ENCODE assay signal across 10 cellular contexts in the genomic region with DNA sequence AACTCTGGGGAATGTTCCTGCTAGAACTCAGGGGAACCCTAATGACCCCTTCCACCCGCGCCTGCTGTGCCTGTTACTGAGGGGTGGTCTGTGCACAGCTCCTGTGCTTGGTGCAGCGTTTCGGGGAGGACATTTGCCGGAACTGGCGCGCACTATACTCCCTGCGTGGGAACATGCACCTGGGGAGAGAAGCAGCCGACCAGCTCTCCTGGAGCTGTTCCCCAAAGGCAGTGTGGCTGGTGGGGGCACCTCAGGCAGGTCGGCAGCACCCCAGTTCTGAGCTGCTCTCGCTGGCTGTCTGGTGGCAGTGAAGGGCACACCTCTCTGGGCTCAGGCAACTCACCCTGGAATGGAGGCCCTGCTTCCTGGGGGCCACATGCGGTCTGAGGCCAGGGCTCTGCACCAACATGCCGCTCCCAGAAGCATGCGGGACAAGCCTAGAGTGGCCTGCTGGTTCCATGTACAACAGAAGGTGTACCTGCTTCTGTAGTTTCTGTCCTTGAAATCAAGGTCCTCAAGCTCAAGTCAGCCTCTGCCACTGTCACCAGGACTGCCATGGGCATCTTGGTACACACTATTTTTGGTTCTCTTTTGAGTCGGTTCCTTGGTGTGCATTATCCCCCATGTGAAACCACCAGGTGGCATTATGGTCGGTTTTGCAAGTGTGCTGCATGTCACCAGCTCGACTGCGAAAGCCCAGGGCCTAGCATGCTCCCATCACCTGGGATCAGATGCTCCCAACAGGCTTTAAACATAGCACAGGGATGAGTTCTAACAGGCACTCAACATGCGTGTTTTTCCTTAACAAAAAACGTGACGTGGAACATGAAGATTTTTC. TPM values are rescaled to one million over a fixed set of nuclear protein-coding genes. Genes with fewer than 3 reads are reported as not detected.
DNase-seq lines count a peak whose midpoint lies in the region; ATAC-seq, FAIRE-seq and TF ChIP-seq lines count a peak whose summit lies in the region.
"Had no signal": no experiment of that assay in that cellular context is flagged by ENCODE, and none has a peak within 500 bp of the region (broad histone marks: within the 10 kb centered on the region; RNA-seq: fewer than 3 reads in every experiment).

No MANE protein-coding gene starts in this region.

- no peaks in the 10 kb centered on the region for H3K27me3 Mint-ChIP-seq in activated T-cell treated with anti-CD3 and anti-CD28 coated beads, Interleukin-2, amount 50 U/mL, for 24 hours
- H3K27me3 Mint-ChIP-seq in T-cell = no peaks in the 10 kb centered on the region

- no peaks in the 10 kb centered on the region for H3K9me3 Mint-ChIP-seq in activated T-cell treated with anti-CD3 and anti-CD28 coated beads, Interleukin-2, amount 50 U/mL, for 24 hours
- H3K9me3 Mint-ChIP-seq in T-cell = no peaks in the 10 kb centered on the region

- no peaks in the 10 kb centered on the region for H3K79me2 ChIP-seq in HepG2 (ENCODE audit: insufficient read depth, low read length)

- no peaks in the 10 kb centered on the region for H4K20me1 ChIP-seq in HepG2 (ENCODE audit: insufficient read depth, low read length)

- no peak overlapping the region for H3K27ac ChIP-seq in HepG2 (ENCODE audit: extremely low read length, insufficient read depth, low read length)

- H3K4me1 Mint-ChIP-seq in activated T-cell treated with anti-CD3 and anti-CD28 coated beads, Interleukin-2, amount 50 U/mL, for 24 hours (ENCODE audit: low read depth) = peaks cover 7% of the 10 kb centered on the region
- H3K4me1 Mint-ChIP-seq in T-cell = no peaks in the 10 kb centered on the region

- TF ChIP-seq EP300 in HepG2 (IDR thresholded peaks at IDR 0.05; ENCODE audit: low read depth in 2 of 2, low read length in 2 of 2) = no peak
- TF ChIP-seq EP300 in HepG2 (CRISPR knock-in tag; IDR thresholded peaks at IDR 0.05; ENCODE audit: borderline replicate concordance) = no peak

- no peaks in the 10 kb centered on the region for H3K9me3 ChIP-seq in HepG2 (ENCODE audit: low read length)
- H3K9me3 ChIP-seq: HAP-1 had no signal

- H3K4me3 ChIP-seq in H7 (ENCODE audit: insufficient read depth, low read depth, low read length) (no peak overlapping the region), HepG2 (replicated peaks in 1 of 3; ENCODE audit: insufficient read depth in 1 of 3, low read depth in 2 of 3, low read length in 3 of 3) (no peak overlapping the region)
- H3K4me3 ChIP-seq: HAP-1 had no signal

- H3K27ac Mint-ChIP-seq in activated T-cell treated with anti-CD3 and anti-CD28 coated beads, Interleukin-2, amount 50 U/mL, for 24 hours = peak overlapping the region; percentile 44
- no peak overlapping the region for H3K27ac Mint-ChIP-seq in T-cell

- 95% methylated on average over 13 of the region's 21 CpGs for WGBS in HepG2 (ENCODE audit: low lambda C conversion rate)

- no peak overlapping the region for H3K9ac ChIP-seq in HepG2 (ENCODE audit: insufficient read depth, low read depth, low read length)

- in situ Hi-C loops in HepG2 (cut with HindIII; ENCODE audit: extremely low pct_ligation_motif_present, low pct_unique_long_range_greater_than_20kb) = no loop called here

- peak; percentile 43 for TF ChIP-seq CTCF in HepG2 (CRISPR knock-in tag; IDR thresholded peaks at IDR 0.05)

- POLR2A ChIA-PET in HepG2 (lab: Yijun Ruan, JAX) (interaction anchor here (1.7 kb wide), 1 partner anchor 14 kb away, joined by 4 read pairs; no protein-coding TSS in a partner anchor), T-cell (lab: Charles Lee) (no interaction called here)

- CTCF ChIA-PET in HepG2 (lab: Yijun Ruan, JAX; ENCODE audit: low intra/inter-chr PET ratio, low total read pairs) (no interaction called here), T-cell (lab: Charles Lee) (no interaction called here)

- H3K36me3 ChIP-seq in H7 (replicated peaks; ENCODE audit: control insufficient read depth, insufficient read depth, low read length) = peaks cover 26% of the 10 kb centered on the region
- peaks cover 22 to 42% of the 10 kb centered on the region in 2 experiments; a peak in 4 of 5 replicates for H3K36me3 ChIP-seq in HepG2 (replicated peaks in 1 of 2; ENCODE audit: control insufficient read depth in 1 of 2, insufficient read depth in 2 of 2, low read length in 2 of 2)

- H2AFZ ChIP-seq in HepG2 (ENCODE audit: low read length) = no peak overlapping the region

- BruUV-seq in HepG2 (replicated peaks; lab: Mats Ljungman, UMichigan) = no TSS peak

- peak; percentile 1 for DNase-seq in CD1c-positive myeloid dendritic cell (ENCODE audit: extremely low spot score)
- peak; percentile 59 for DNase-seq in H7
- peak; percentile 41 for DNase-seq in activated T-cell treated with anti-CD3 and anti-CD28 coated beads, Interleukin-2, amount 50 U/mL, for 24 hours
- DNase-seq in HepG2 (ENCODE audit: low spot score) = no peak
- DNase-seq in T-cell = no peak
- no peak for DNase-seq in NCI-H1105 treated with DMSO at 0.1 percent for 48 hours (lab: John Stamatoyannopoulos, UW)
- DNase-seq in activated CD8-positive, alpha-beta memory T cell treated with anti-CD3 and anti-CD28 coated beads, Interleukin-2, amount 50 U/mL, for 48 hours = no peak
- DNase-seq: stimulated activated naive CD4-positive, alpha-beta T cell treated with Interleukin-2 at 50 U/mL for 16 hours had no signal

- ATAC-seq in HepG2 (0 out of 3 replicates have a peak, but pooled peaks have one; percentile 10), HG02970 (IDR thresholded peaks at IDR 0.05; ENCODE audit: low FRiP score, unreplicated experiment) (no peak), T-cell (replicated peaks in 1 of 4) (no peak)

- no peaks in the 10 kb centered on the region for H3K4me1 ChIP-seq in HepG2 (ENCODE audit: insufficient read depth, low read length)

- TF ChIP-seq RAD21 in HepG2 (CRISPR knock-in tag; IDR thresholded peaks at IDR 0.05) = no peak

- TF ChIP-seq POLR2A in HepG2 (IDR thresholded peaks at IDR 0.05; ENCODE audit: insufficient read depth in 1 of 2, low read depth in 2 of 2, low read length in 2 of 2) = no peak

- H3K4me3 Mint-ChIP-seq in activated T-cell treated with anti-CD3 and anti-CD28 coated beads, Interleukin-2, amount 50 U/mL, for 24 hours = no peak overlapping the region
- no peak overlapping the region for H3K4me3 Mint-ChIP-seq in T-cell

- no peaks in the 10 kb centered on the region for H3K27me3 ChIP-seq in H7 (ENCODE audit: control insufficient read depth, insufficient read depth, low read length)
- no peaks in the 10 kb centered on the region for H3K27me3 ChIP-seq in HepG2 (ENCODE audit: control insufficient read depth in 1 of 2, insufficient read depth in 2 of 2, low read length in 2 of 2)

- intact Hi-C loops in HepG2 (cut with micrococcal nuclease; ENCODE audit: unreplicated experiment) = loop anchor here (5.0 kb wide), 1 partner anchor 1276 kb away; no protein-coding TSS in a partner anchor

- no peak overlapping the region for H3K4me2 ChIP-seq in HepG2 (ENCODE audit: low read depth, low read length)

- H3K36me3 Mint-ChIP-seq in activated T-cell treated with anti-CD3 and anti-CD28 coated beads, Interleukin-2, amount 50 U/mL, for 24 hours (ENCODE audit: low read depth) = peaks cover 87% of the 10 kb centered on the region
- peaks cover 25% of the 10 kb centered on the region for H3K36me3 Mint-ChIP-seq in T-cell

- no peak for FAIRE-seq in HepG2 (lab: Jason Lieb, UNC)

RNA-seq across cellular contexts. Expression of a gene that starts 7.8 kb away (rescaled TPM):
- 34.7 and 56.2 TPM in 2 replicates for total RNA-seq in H7 (2014; rRNA removed; shearing (Covaris generic))
- total RNA-seq in HepG2 (2016; rRNA removed; fragmentation: Illumina TruSeq; extraction: Trizol) (11.3 and 15.5 TPM in 2 replicates), T-cell (100 to 1,000 TPM in 3 of 5 donors, 10 to 100 TPM in 2; 54.1 to 119 (median 112) TPM)
- 5.8 and 6.9 TPM in 2 replicates for total RNA-seq in HepG2 (2016; cell fraction: cytosol; rRNA removed; fragmentation: Illumina TruSeq; extraction: Trizol; ENCODE audit: low read depth)
- total RNA-seq in HepG2 (2016; cell fraction: insoluble cytoplasmic fraction; rRNA removed; fragmentation: Illumina TruSeq; extraction: Trizol) = 9.7 and 18.4 TPM in 2 replicates
- total RNA-seq in HepG2 (2016; cell fraction: membrane; rRNA removed; fragmentation: Illumina TruSeq; extraction: Trizol) = 4.5 and 5.1 TPM in 2 replicates
- total RNA-seq in HepG2 (2016; cell fraction: nucleus; rRNA removed; fragmentation: Illumina TruSeq; extraction: Trizol) = 22.2 and 24.1 TPM in 2 replicates
- polyA plus RNA-seq in HepG2 (2011; rRNA removed) = 32.6 and 34.1 TPM in 2 replicates
- 7.9 and 9.8 TPM in 2 replicates for polyA plus RNA-seq in HepG2 (2011; cell fraction: cytosol; rRNA removed)
- polyA plus RNA-seq in HepG2 (2011; cell fraction: nucleus; rRNA removed) = 162 and 171 TPM in 2 replicates
- polyA plus RNA-seq in HepG2 (2012) = 19.0 and 22.7 TPM in 2 replicates
- polyA plus RNA-seq in HepG2 (2016; cell fraction: cytosol; fragmentation: Illumina TruSeq; extraction: Trizol; ENCODE audit: low read depth) = 1.4 and 1.7 TPM in 2 replicates
- polyA plus RNA-seq in HepG2 (2016; cell fraction: insoluble cytoplasmic fraction; fragmentation: Illumina TruSeq; extraction: Trizol; ENCODE audit: low read depth) = 8.1 and 8.4 TPM in 2 replicates
- 2.1 and 3.0 TPM in 2 replicates for polyA plus RNA-seq in HepG2 (2016; cell fraction: membrane; fragmentation: Illumina TruSeq; extraction: Trizol; ENCODE audit: low read depth)
- polyA plus RNA-seq in HepG2 (2016; cell fraction: nucleus; fragmentation: Illumina TruSeq; extraction: Trizol; ENCODE audit: insufficient read depth, low read depth) = 78.5 and 90.7 TPM in 2 replicates
- polyA minus RNA-seq in HepG2 (2011; rRNA and poly(A)+ RNA removed; ENCODE audit: low replicate concordance) = 16.4 and 18.6 TPM in 2 replicates
- 2.5 and 4.4 TPM in 2 replicates for polyA minus RNA-seq in HepG2 (2011; cell fraction: cytosol; rRNA and poly(A)+ RNA removed)
- 31.4 and 38.0 TPM in 2 replicates for polyA minus RNA-seq in HepG2 (2011; cell fraction: nucleus; rRNA and poly(A)+ RNA removed)

RNA-seq across cellular contexts. Expression of a gene that starts 41.2 kb away (rescaled TPM):
- 48.1 and 61.2 TPM in 2 replicates for total RNA-seq in H7 (2014; rRNA removed; shearing (Covaris generic))
- 26.8 and 35.0 TPM in 2 replicates for total RNA-seq in HepG2 (2016; rRNA removed; fragmentation: Illumina TruSeq; extraction: Trizol)
- total RNA-seq in HepG2 (2016; cell fraction: cytosol; rRNA removed; fragmentation: Illumina TruSeq; extraction: Trizol; ENCODE audit: low read depth) = 16.3 and 18.1 TPM in 2 replicates
- total RNA-seq in HepG2 (2016; cell fraction: insoluble cytoplasmic fraction; rRNA removed; fragmentation: Illumina TruSeq; extraction: Trizol) = 22.4 and 35.5 TPM in 2 replicates
- 27.6 and 33.0 TPM in 2 replicates for total RNA-seq in HepG2 (2016; cell fraction: membrane; rRNA removed; fragmentation: Illumina TruSeq; extraction: Trizol)
- total RNA-seq in HepG2 (2016; cell fraction: nucleus; rRNA removed; fragmentation: Illumina TruSeq; extraction: Trizol) = 34.2 and 36.7 TPM in 2 replicates
- 50.0 and 59.5 TPM in 2 replicates for polyA plus RNA-seq in HepG2 (2011; rRNA removed)
- 37.5 and 49.4 TPM in 2 replicates for polyA plus RNA-seq in HepG2 (2011; cell fraction: cytosol; rRNA removed)
- polyA plus RNA-seq in HepG2 (2011; cell fraction: nucleus; rRNA removed) = 238 and 301 TPM in 2 replicates
- polyA plus RNA-seq in HepG2 (2012) = 31.9 and 43.3 TPM in 2 replicates
- polyA plus RNA-seq in HepG2 (2016; cell fraction: cytosol; fragmentation: Illumina TruSeq; extraction: Trizol; ENCODE audit: low read depth) = 12.6 and 12.7 TPM in 2 replicates
- 23.9 and 30.1 TPM in 2 replicates for polyA plus RNA-seq in HepG2 (2016; cell fraction: insoluble cytoplasmic fraction; fragmentation: Illumina TruSeq; extraction: Trizol; ENCODE audit: low read depth)
- 21.4 and 23.2 TPM in 2 replicates for polyA plus RNA-seq in HepG2 (2016; cell fraction: membrane; fragmentation: Illumina TruSeq; extraction: Trizol; ENCODE audit: low read depth)
- 77.4 and 83.8 TPM in 2 replicates for polyA plus RNA-seq in HepG2 (2016; cell fraction: nucleus; fragmentation: Illumina TruSeq; extraction: Trizol; ENCODE audit: insufficient read depth, low read depth)
- 111 and 116 TPM in 2 replicates for polyA minus RNA-seq in HepG2 (2011; rRNA and poly(A)+ RNA removed; ENCODE audit: low replicate concordance)
- polyA minus RNA-seq in HepG2 (2011; cell fraction: cytosol; rRNA and poly(A)+ RNA removed) = 34.3 and 37.3 TPM in 2 replicates
- 73.2 and 88.6 TPM in 2 replicates for polyA minus RNA-seq in HepG2 (2011; cell fraction: nucleus; rRNA and poly(A)+ RNA removed)
- total RNA-seq in T-cell = 100 to 1,000 TPM in 2 of 5 donors, 10 to 100 TPM in 3; 65.9 to 125 (median 96.2) TPM

RNA-seq across cellular contexts. Expression of a gene that starts 45.8 kb away (rescaled TPM):
- total RNA-seq in H7 (2014; rRNA removed; shearing (Covaris generic)) = 161 and 184 TPM in 2 replicates
- total RNA-seq in HepG2 (2016; rRNA removed; fragmentation: Illumina TruSeq; extraction: Trizol) = 160 and 161 TPM in 2 replicates
- total RNA-seq in HepG2 (2016; cell fraction: cytosol; rRNA removed; fragmentation: Illumina TruSeq; extraction: Trizol; ENCODE audit: low read depth) = 45.2 and 49.8 TPM in 2 replicates
- 158 and 162 TPM in 2 replicates for total RNA-seq in HepG2 (2016; cell fraction: insoluble cytoplasmic fraction; rRNA removed; fragmentation: Illumina TruSeq; extraction: Trizol)
- total RNA-seq in HepG2 (2016; cell fraction: membrane; rRNA removed; fragmentation: Illumina TruSeq; extraction: Trizol) = 63.1 and 66.1 TPM in 2 replicates
- total RNA-seq in HepG2 (2016; cell fraction: nucleus; rRNA removed; fragmentation: Illumina TruSeq; extraction: Trizol) = 98.3 and 116 TPM in 2 replicates
- polyA plus RNA-seq in HepG2 (2011; rRNA removed) = 90.9 and 126 TPM in 2 replicates
- polyA plus RNA-seq in HepG2 (2011; cell fraction: cytosol; rRNA removed) = 81.2 and 85.2 TPM in 2 replicates
- polyA plus RNA-seq in HepG2 (2011; cell fraction: nucleus; rRNA removed) = 240 and 268 TPM in 2 replicates
- 80.8 and 157 TPM in 2 replicates for polyA plus RNA-seq in HepG2 (2012)
- 43.0 and 45.0 TPM in 2 replicates for polyA plus RNA-seq in HepG2 (2016; cell fraction: cytosol; fragmentation: Illumina TruSeq; extraction: Trizol; ENCODE audit: low read depth)
- polyA plus RNA-seq in HepG2 (2016; cell fraction: insoluble cytoplasmic fraction; fragmentation: Illumina TruSeq; extraction: Trizol; ENCODE audit: low read depth) = 179 and 191 TPM in 2 replicates
- 48.5 and 49.4 TPM in 2 replicates for polyA plus RNA-seq in HepG2 (2016; cell fraction: membrane; fragmentation: Illumina TruSeq; extraction: Trizol; ENCODE audit: low read depth)
- 190 and 194 TPM in 2 replicates for polyA plus RNA-seq in HepG2 (2016; cell fraction: nucleus; fragmentation: Illumina TruSeq; extraction: Trizol; ENCODE audit: insufficient read depth, low read depth)
- polyA minus RNA-seq in HepG2 (2011; rRNA and poly(A)+ RNA removed; ENCODE audit: low replicate concordance) = 245 and 268 TPM in 2 replicates
- 106 and 114 TPM in 2 replicates for polyA minus RNA-seq in HepG2 (2011; cell fraction: cytosol; rRNA and poly(A)+ RNA removed)
- 238 and 284 TPM in 2 replicates for polyA minus RNA-seq in HepG2 (2011; cell fraction: nucleus; rRNA and poly(A)+ RNA removed)
- total RNA-seq in T-cell = 100 to 1,000 TPM; 220 to 327 (median 280) TPM

RNA-seq across cellular contexts. Expression of a gene that starts 59.8 kb away (rescaled TPM):
- total RNA-seq in H7 (2014; rRNA removed; shearing (Covaris generic)) = 131 and 148 TPM in 2 replicates
- total RNA-seq in HepG2 (2016; rRNA removed; fragmentation: Illumina TruSeq; extraction: Trizol) (69.2 and 93.5 TPM in 2 replicates), T-cell (100 to 1,000 TPM; 119 to 159 (median 132) TPM)
- total RNA-seq in HepG2 (2016; cell fraction: cytosol; rRNA removed; fragmentation: Illumina TruSeq; extraction: Trizol; ENCODE audit: low read depth) = 62.1 and 64.9 TPM in 2 replicates
- total RNA-seq in HepG2 (2016; cell fraction: insoluble cytoplasmic fraction; rRNA removed; fragmentation: Illumina TruSeq; extraction: Trizol) = 62.4 and 88.8 TPM in 2 replicates
- 158 and 164 TPM in 2 replicates for total RNA-seq in HepG2 (2016; cell fraction: membrane; rRNA removed; fragmentation: Illumina TruSeq; extraction: Trizol)
- total RNA-seq in HepG2 (2016; cell fraction: nucleus; rRNA removed; fragmentation: Illumina TruSeq; extraction: Trizol) = 79.6 and 99.8 TPM in 2 replicates
- polyA plus RNA-seq in HepG2 (2011; rRNA removed) = 130 and 170 TPM in 2 replicates
- 134 and 140 TPM in 2 replicates for polyA plus RNA-seq in HepG2 (2011; cell fraction: cytosol; rRNA removed)
- polyA plus RNA-seq in HepG2 (2011; cell fraction: nucleus; rRNA removed) = 514 and 596 TPM in 2 replicates
- polyA plus RNA-seq in HepG2 (2012) = 117 and 181 TPM in 2 replicates
- polyA plus RNA-seq in HepG2 (2016; cell fraction: cytosol; fragmentation: Illumina TruSeq; extraction: Trizol; ENCODE audit: low read depth) = 82.9 and 88.8 TPM in 2 replicates
- 78.6 and 97.2 TPM in 2 replicates for polyA plus RNA-seq in HepG2 (2016; cell fraction: insoluble cytoplasmic fraction; fragmentation: Illumina TruSeq; extraction: Trizol; ENCODE audit: low read depth)
- 156 and 172 TPM in 2 replicates for polyA plus RNA-seq in HepG2 (2016; cell fraction: membrane; fragmentation: Illumina TruSeq; extraction: Trizol; ENCODE audit: low read depth)
- polyA plus RNA-seq in HepG2 (2016; cell fraction: nucleus; fragmentation: Illumina TruSeq; extraction: Trizol; ENCODE audit: insufficient read depth, low read depth) = 171 and 174 TPM in 2 replicates
- polyA minus RNA-seq in HepG2 (2011; rRNA and poly(A)+ RNA removed; ENCODE audit: low replicate concordance) = 166 and 188 TPM in 2 replicates
- polyA minus RNA-seq in HepG2 (2011; cell fraction: cytosol; rRNA and poly(A)+ RNA removed) = 100 and 102 TPM in 2 replicates
- polyA minus RNA-seq in HepG2 (2011; cell fraction: nucleus; rRNA and poly(A)+ RNA removed) = 118 and 140 TPM in 2 replicates

Comparison
In these comparisons a context has a peak if more than half of its experiments do, and no peak if none do; other contexts are left out.
1. DNase-seq: peak in CD1c-positive myeloid dendritic cell (single experiment), H7 (single experiment) and activated T-cell treated with anti-CD3 and anti-CD28 coated beads, Interleukin-2, amount 50 U/mL, for 24 hours (single experiment); none in HepG2 (single experiment), T-cell (0 of 34), NCI-H1105 treated with DMSO at 0.1 percent for 48 hours (single experiment) and activated CD8-positive, alpha-beta memory T cell treated with anti-CD3 and anti-CD28 coated beads, Interleukin-2, amount 50 U/mL, for 48 hours (single experiment).